In genomic region chr13:28679628-28680027, GRCh38 we compare ENCODE assay signal across 8 cellular contexts. TPM values are rescaled to one million over a fixed set of nuclear protein-coding genes. Genes with fewer than 3 reads are reported as not detected.
DNase-seq lines count a peak whose midpoint lies in the region; ATAC-seq and TF ChIP-seq lines count a peak whose summit lies in the region.

No MANE protein-coding gene starts in this region.

- H3K27me3 Mint-ChIP-seq in glutamatergic neuron (ENCODE audit: unreplicated experiment) = peaks cover under 1% of the 10 kb centered on the region

- no peaks in the 10 kb centered on the region for H3K36me3 Mint-ChIP-seq in glutamatergic neuron (ENCODE audit: unreplicated experiment)

- TF ChIP-seq EP300 in SK-N-SH (IDR thresholded peaks at IDR 0.05; ENCODE audit: borderline replicate concordance in 1 of 2, low read depth in 1 of 2, low read length in 1 of 2) (no peak), upper lobe of left lung (IDR thresholded peaks at IDR 0.05) (no peak)

- H3K9me3 ChIP-seq in A673 (ENCODE audit: low read depth, low read length, poor library complexity, severe bottlenecking) (no peaks in the 10 kb centered on the region), SK-N-SH (no peaks in the 10 kb centered on the region), upper lobe of left lung (no peaks in the 10 kb centered on the region)

- TF ChIP-seq POLR2A in upper lobe of left lung (IDR thresholded peaks at IDR 0.05) = no peak

- H3K4me2 ChIP-seq in SK-N-SH = no peak overlapping the region

- no peaks in the 10 kb centered on the region; the same call in 1 of the 2 replicates for H3K79me2 ChIP-seq in SK-N-SH (ENCODE audit: insufficient read depth)

- H3K27me3 ChIP-seq in A673 (replicated peaks; ENCODE audit: insufficient read depth, low read depth, low read length, poor library complexity) = no peaks in the 10 kb centered on the region
- H3K27me3 ChIP-seq in SK-N-SH (ENCODE audit: insufficient read depth) = no peaks in the 10 kb centered on the region
- no peaks in the 10 kb centered on the region for H3K27me3 ChIP-seq in upper lobe of left lung

- TF ChIP-seq CTCF in A673 (conservative IDR thresholded peaks at IDR 0.05; ENCODE audit: low read depth, low read length) (peak; percentile 61), GM13976 (IDR thresholded peaks at IDR 0.05; ENCODE audit: borderline replicate concordance, control extremely low read depth, extremely low read depth, insufficient read depth, missing control alignments) (no peak), SK-N-SH (IDR thresholded peaks at IDR 0.05) (peak; percentile 63), glutamatergic neuron (IDR thresholded peaks at IDR 0.05; ENCODE audit: partially characterized antibody, unreplicated experiment) (peak; percentile 34), upper lobe of left lung (IDR thresholded peaks at IDR 0.05) (peak in 3 of 6 experiments; percentile 15 to 25 (median 18))

- H3K4me1 ChIP-seq in A673 (ENCODE audit: insufficient read depth, low read length, poor library complexity, severe bottlenecking) (no peaks in the 10 kb centered on the region), SK-N-SH (ENCODE audit: control insufficient read depth in 1 of 2, insufficient read depth in 2 of 2, low read depth in 1 of 2, low read length in 1 of 2) (no peaks in the 10 kb centered on the region), upper lobe of left lung (no peaks in the 10 kb centered on the region)

- 88% methylated on average over 1 of the region's 1 CpG for WGBS in SK-N-SH (ENCODE audit: low lambda C conversion rate)
- 86 to 95% methylated on average over 1 of the region's 1 CpG for WGBS in upper lobe of left lung, 2 donors

- ATAC-seq in GM21576 (IDR thresholded peaks at IDR 0.05; ENCODE audit: unreplicated experiment) (no peak), upper lobe of left lung (ENCODE audit: low FRiP score in 2 of 2) (no peak)

- peak; percentile 27 for DNase-seq in A673 (ENCODE audit: low spot score)
- peak; percentile 27 for DNase-seq in GM13976 (ENCODE audit: low spot score)
- no peak for DNase-seq in SK-N-SH
- no peak for DNase-seq in glutamatergic neuron
- DNase-seq in amygdala (lab: John Stamatoyannopoulos, UW) = no peak
- no peak for DNase-seq in upper lobe of left lung
- no peak for DNase-seq in UCSD-AML1 (lab: John Stamatoyannopoulos, UW; ENCODE audit: unreplicated experiment)

- H3K9ac ChIP-seq in SK-N-SH = no peak overlapping the region

- POLR2A ChIA-PET in A673 (lab: Charles Lee; ENCODE audit: low non-redundant PET) = no interaction called here
- POLR2A ChIA-PET in SK-N-SH (lab: Yijun Ruan, JAX) = no interaction called here

- H3K27ac ChIP-seq in A673 (ENCODE audit: low read depth, low read length, poor library complexity, severe bottlenecking) (no peak overlapping the region), SK-N-SH (ENCODE audit: low read depth in 2 of 2, low read length in 1 of 2) (no peak overlapping the region), upper lobe of left lung (no peak overlapping the region)

- H3K36me3 ChIP-seq in A673 (ENCODE audit: insufficient read depth, low read length, poor library complexity, severe bottlenecking) (peaks cover 48% of the 10 kb centered on the region), SK-N-SH (replicated peaks in 1 of 2; ENCODE audit: control insufficient read depth in 1 of 2, insufficient read depth in 2 of 2, low read length in 1 of 2) (peaks cover 40 to 41% of the 10 kb centered on the region in 2 experiments), upper lobe of left lung (peaks cover 21 to 59% (median 38%) of the 10 kb centered on the region in 4 donors)

- no peaks in the 10 kb centered on the region for H3K4me1 Mint-ChIP-seq in glutamatergic neuron (ENCODE audit: low read depth, unreplicated experiment)

- no peak overlapping the region for H2AFZ ChIP-seq in SK-N-SH (ENCODE audit: low read depth)

- H4K20me1 ChIP-seq in SK-N-SH (ENCODE audit: insufficient read depth) = no peaks in the 10 kb centered on the region

- no peak overlapping the region for H3K4me3 ChIP-seq in A673 (ENCODE audit: low read depth, low read length, poor library complexity, severe bottlenecking)
- H3K4me3 ChIP-seq in SK-N-SH (ENCODE audit: low read depth in 2 of 2, low read length in 1 of 2) = no peak overlapping the region
- H3K4me3 ChIP-seq in upper lobe of left lung = no peak overlapping the region

- BruUV-seq in A673 (replicated peaks; lab: Mats Ljungman, UMichigan) = no TSS peak

- H3K4me3 Mint-ChIP-seq in glutamatergic neuron (ENCODE audit: unreplicated experiment) = no peak overlapping the region

- H3F3A ChIP-seq in SK-N-SH (replicated peaks; ENCODE audit: insufficient read depth) = peaks cover 29% of the 10 kb centered on the region

- in situ Hi-C loops in GM13976 (cut with MboI; ENCODE audit: low sequenced_read_pairs, unreplicated experiment) = loop anchor here (10.0 kb wide), 1 partner anchor 115 kb away; no protein-coding TSS in a partner anchor

- no peaks in the 10 kb centered on the region for H3K9me3 Mint-ChIP-seq in glutamatergic neuron (ENCODE audit: unreplicated experiment)

- H3K9me2 ChIP-seq in SK-N-SH = no peaks in the 10 kb centered on the region

- CTCF ChIA-PET in A673 (lab: Charles Lee) = interaction anchor here (1.1 kb wide), 1 partner anchor 117 kb away, joined by 8 read pairs; no protein-coding TSS in a partner anchor
- CTCF ChIA-PET in SK-N-SH (lab: Yijun Ruan, JAX) = interaction anchor here (0.6 to 1.3 kb wide), 5 partner anchors 43 to 616 kb away, joined by 3 to 5 read pairs (median 3); no protein-coding TSS in a partner anchor

- H3K27ac Mint-ChIP-seq in glutamatergic neuron (ENCODE audit: unreplicated experiment) = no peak overlapping the region

- 0 out of 2 replicates have a peak, but pooled peaks have one; percentile 8 for TF ChIP-seq RAD21 in SK-N-SH (IDR thresholded peaks at IDR 0.05; ENCODE audit: low read length)

- intact Hi-C loops in A673 (cut with micrococcal nuclease; ENCODE audit: unreplicated experiment) = loop anchor here (2.0 to 10.0 kb wide), 2 partner anchors 117 to 685 kb away; no protein-coding TSS in a partner anchor

TF ChIP-seq in SK-N-SH, 30 proteins besides CTCF, POLR2A, EP300 and RAD21:
- TF ChIP-seq SMC3 (IDR thresholded peaks at IDR 0.05; ENCODE audit: low read depth, low read length) = peak; percentile 27; the same call in 1 of the 2 replicates
- TF ChIP-seq RXRA (IDR thresholded peaks at IDR 0.05; ENCODE audit: borderline replicate concordance, low read depth) = no peak

RNA-seq across cellular contexts. Expression of gene POMP, which starts 20.7 kb away (rescaled TPM):
- total RNA-seq in A673 (2021) = 150 and 185 TPM in 2 replicates
- polyA plus RNA-seq in SK-N-SH (2012; rRNA removed) = 37.1 and 39.8 TPM in 2 replicates
- 64.5 and 103 TPM in 2 replicates for polyA plus RNA-seq in SK-N-SH (2012; cell fraction: cytosol; rRNA removed)
- polyA plus RNA-seq in SK-N-SH (2012; cell fraction: nucleus; rRNA removed) = 10.1 and 16.0 TPM in 2 replicates
- 73.6 TPM for total RNA-seq in glutamatergic neuron (ENCODE audit: unreplicated experiment)
- total RNA-seq in upper lobe of left lung = 10 to 100 TPM; 11.5 to 59.8 (median 51.4) TPM

RNA-seq across cellular contexts. Expression of gene SLC46A3, which starts 39.1 kb away (rescaled TPM):
- 2.3 and 3.0 TPM in 2 replicates for total RNA-seq in A673 (2021)
- polyA plus RNA-seq in SK-N-SH (2012; rRNA removed) = 2.0 and 3.2 TPM in 2 replicates
- 2.5 and 2.9 TPM in 2 replicates for polyA plus RNA-seq in SK-N-SH (2012; cell fraction: cytosol; rRNA removed)
- 3.7 and 5.5 TPM in 2 replicates for polyA plus RNA-seq in SK-N-SH (2012; cell fraction: nucleus; rRNA removed)
- total RNA-seq in glutamatergic neuron (ENCODE audit: unreplicated experiment) = 2.3 TPM
- 10 to 100 TPM in 5 of 6 donors, 1 to 10 TPM in 1; 5.8 to 25.0 (median 14.6) TPM for total RNA-seq in upper lobe of left lung

Comparison
In these comparisons a context has a peak if more than half of its experiments do, and no peak if none do; other contexts are left out.
1. DNase-seq: peak in A673 (single experiment) and GM13976 (single experiment); none in SK-N-SH (single experiment), glutamatergic neuron (single experiment), amygdala (0 of 56), upper lobe of left lung (0 of 2) and UCSD-AML1 (single experiment).